Comparison of ENCODE assay signal across 15 cellular contexts in the genomic region with DNA sequence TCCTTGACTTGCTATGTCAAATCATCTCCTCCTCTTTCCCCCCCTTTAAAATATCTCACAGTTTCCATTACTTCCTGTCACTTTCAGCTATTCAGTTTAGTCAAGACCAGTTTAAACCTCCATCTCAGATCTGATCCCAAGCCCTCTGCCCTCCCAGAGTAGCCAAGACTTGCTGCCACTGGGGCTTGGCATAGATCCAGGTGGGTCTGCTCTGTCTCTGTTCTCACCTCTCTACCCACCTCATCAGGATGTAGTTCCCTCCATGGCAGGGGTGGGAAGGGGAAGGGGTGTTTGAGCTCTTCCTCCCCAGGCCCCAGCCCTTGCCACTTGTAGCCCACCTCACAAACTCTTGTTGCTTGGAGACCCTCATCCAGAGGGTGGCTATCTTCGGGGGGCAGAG. TPM values are rescaled to one million over a fixed set of nuclear protein-coding genes. Genes with fewer than 3 reads are reported as not detected.
DNase-seq lines count a peak whose midpoint lies in the region; ATAC-seq and TF ChIP-seq lines count a peak whose summit lies in the region.
"Had no signal": no experiment of that assay in that cellular context is flagged by ENCODE, and none has a peak within 500 bp of the region (broad histone marks: within the 10 kb centered on the region; RNA-seq: fewer than 3 reads in every experiment).

No MANE protein-coding gene starts in this region.

- H3K36me3 ChIP-seq in heart left ventricle (no peaks in the 10 kb centered on the region), esophagus muscularis mucosa (no peaks in the 10 kb centered on the region), rectal smooth muscle tissue (ENCODE audit: control insufficient read depth, insufficient read depth, low read length) (no peaks in the 10 kb centered on the region), aorta (ENCODE audit: control insufficient read depth in 1 of 2, insufficient read depth in 2 of 2, low read length in 1 of 2) (no peaks in the 10 kb centered on the region)
- H3K36me3 ChIP-seq: BLaER1 treated with 17β-estradiol and CSF1 and Interleukin-3, amounts not matched to agents 10 nM and 100 nM; colonic mucosa; lower lobe of right lung; right lobe of liver had no signal

- no peak for TF ChIP-seq EP300 in esophagus muscularis mucosa (IDR thresholded peaks at IDR 0.05)

- H3K27me3 ChIP-seq in heart left ventricle (no peaks in the 10 kb centered on the region), esophagus muscularis mucosa (no peaks in the 10 kb centered on the region), rectal smooth muscle tissue (ENCODE audit: control insufficient read depth, insufficient read depth, low read length) (no peaks in the 10 kb centered on the region), aorta (ENCODE audit: control insufficient read depth in 1 of 2, insufficient read depth in 2 of 2, low read length in 1 of 2) (no peaks in the 10 kb centered on the region)
- H3K27me3 ChIP-seq: BLaER1 treated with 17β-estradiol and CSF1 and Interleukin-3, amounts not matched to agents 10 nM and 100 nM; colonic mucosa; right lobe of liver had no signal

- peak overlapping the region in 10 of 12 donors; percentile 13 to 94 (median 82) for H3K27ac ChIP-seq in heart left ventricle
- H3K27ac ChIP-seq in esophagus muscularis mucosa (replicated peaks in 1 of 4), result peak overlapping the region; percentile 82 to 89 (median 84)
- H3K27ac ChIP-seq in rectal smooth muscle tissue (ENCODE audit: low read depth, low read length), result peak overlapping the region; percentile 41
- peak overlapping the region; percentile 18 to 55 for H3K27ac ChIP-seq in aorta (ENCODE audit: low read depth in 1 of 2, low read length in 2 of 2)
- H3K27ac ChIP-seq in caudate nucleus (ENCODE audit: low read depth, low read length), result no peak overlapping the region
- H3K27ac ChIP-seq: BLaER1 treated with 17β-estradiol and CSF1 and Interleukin-3, amounts not matched to agents 10 nM and 100 nM; colonic mucosa; lower lobe of right lung; right lobe of liver had no signal

- TF ChIP-seq CTCF in heart left ventricle (IDR thresholded peaks at IDR 0.05), result no peak
- no peak for TF ChIP-seq CTCF in esophagus muscularis mucosa (IDR thresholded peaks at IDR 0.05)

- peaks cover 4 to 58% (median 31%) of the 10 kb centered on the region in 12 donors for H3K4me1 ChIP-seq in heart left ventricle
- peaks cover 40 to 67% (median 64%) of the 10 kb centered on the region in 4 donors for H3K4me1 ChIP-seq in esophagus muscularis mucosa
- peaks cover 34% of the 10 kb centered on the region for H3K4me1 ChIP-seq in rectal smooth muscle tissue (ENCODE audit: control insufficient read depth, insufficient read depth, low read length)
- H3K4me1 ChIP-seq in aorta (ENCODE audit: control insufficient read depth in 1 of 2, insufficient read depth in 2 of 2, low read length in 2 of 2), result peaks cover 6 to 11% of the 10 kb centered on the region in 2 donors
- H3K4me1 ChIP-seq: colonic mucosa had no signal

- no peak overlapping the region for H3K9ac ChIP-seq in rectal smooth muscle tissue (ENCODE audit: low read length)
- H3K9ac ChIP-seq: BLaER1 treated with 17β-estradiol and CSF1 and Interleukin-3, amounts not matched to agents 10 nM and 100 nM had no signal

- 53 to 82% (median 67%) methylated on average over 1 of the region's 1 CpG; no CpG with 5 or more reads in 1 of the 4 donors for WGBS in heart left ventricle, 4 donors
- 70% methylated on average over 1 of the region's 1 CpG for WGBS in esophagus muscularis mucosa
- WGBS in aorta, 2 donors, result 13 to 25% methylated on average over 1 of the region's 1 CpG

- ATAC-seq in heart left ventricle (no peak), left ventricle myocardium superior (no peak), aorta (ENCODE audit: low FRiP score) (no peak), GM19463 (IDR thresholded peaks at IDR 0.05; ENCODE audit: unreplicated experiment) (no peak)
- ATAC-seq: lower lobe of right lung, right lobe of liver had no signal

- intact Hi-C loops in heart left ventricle (cut with DNase I), result no loop called here
- intact Hi-C loops in left ventricle myocardium superior (cut with micrococcal nuclease), result no loop called here
- intact Hi-C loops in esophagus muscularis mucosa (cut with DNase I), result no loop called here
- intact Hi-C loops in aorta (cut with DNase I), result loop anchor here in 1 of 2 donors (5.0 kb wide), 1 partner anchor 34 kb away; no protein-coding TSS in a partner anchor

- TF ChIP-seq POLR2A in heart left ventricle (IDR thresholded peaks at IDR 0.05) (no peak), esophagus muscularis mucosa (IDR thresholded peaks at IDR 0.05; ENCODE audit: low read depth) (no peak)

- peaks cover 0 to 10% (median 1%) of the 10 kb centered on the region in 12 donors for H3K9me3 ChIP-seq in heart left ventricle
- H3K9me3 ChIP-seq in esophagus muscularis mucosa, result peaks cover 0 to 4% (median 3%) of the 10 kb centered on the region in 4 donors
- no peaks in the 10 kb centered on the region for H3K9me3 ChIP-seq in aorta (ENCODE audit: control insufficient read depth, low read length)
- H3K9me3 ChIP-seq: colonic mucosa, lower lobe of right lung, right lobe of liver had no signal

- DNase-seq in heart left ventricle, result no peak
- DNase-seq in left ventricle myocardium superior, result no peak
- DNase-seq in esophagus muscularis mucosa (ENCODE audit: extremely low spot score), result no peak
- no peak for DNase-seq in aorta
- DNase-seq in caudate nucleus (lab: John Stamatoyannopoulos, UW), result no peak
- DNase-seq in D341Med (ENCODE audit: low spot score), result no peak
- DNase-seq: colonic mucosa, endodermal cell, lower lobe of right lung, NCI-H1105 treated with DMSO at 0.1 percent for 48 hours, NCI-H524, right lobe of liver had no signal

- H3K4me3 ChIP-seq in heart left ventricle, result no peak overlapping the region
- no peak overlapping the region for H3K4me3 ChIP-seq in esophagus muscularis mucosa
- no peak overlapping the region for H3K4me3 ChIP-seq in rectal smooth muscle tissue (ENCODE audit: low read length)
- H3K4me3 ChIP-seq in aorta (ENCODE audit: low read length in 2 of 2), result no peak overlapping the region
- H3K4me3 ChIP-seq: BLaER1 treated with 17β-estradiol and CSF1 and Interleukin-3, amounts not matched to agents 10 nM and 100 nM; colonic mucosa; lower lobe of right lung; right lobe of liver had no signal

RNA-seq across cellular contexts. Expression of gene PPP1R3C, which starts 22.0 kb away (rescaled TPM):
- 100 to 1,000 TPM in 7 of 9 donors, 10 to 100 TPM in 2; 38.0 to 270 (median 150) TPM for total RNA-seq in heart left ventricle
- 10 to 100 TPM; 35.4 to 82.6 TPM for polyA plus RNA-seq in heart left ventricle
- 180 TPM for total RNA-seq in left ventricle myocardium superior
- 100 to 1,000 TPM in 1 of 4 donors, 10 to 100 TPM in 3; 46.7 to 111 (median 87.8) TPM for total RNA-seq in esophagus muscularis mucosa
- 100 to 1,000 TPM in 1 of 2 donors, 10 to 100 TPM in 1; 94.6 to 152 TPM for total RNA-seq in aorta
- polyA plus RNA-seq in aorta, result 100 to 1,000 TPM in 1 of 2 donors, 10 to 100 TPM in 1; 69.2 to 288 TPM
